Comparison of ENCODE assay signal across 22 cellular contexts in the genomic region with DNA sequence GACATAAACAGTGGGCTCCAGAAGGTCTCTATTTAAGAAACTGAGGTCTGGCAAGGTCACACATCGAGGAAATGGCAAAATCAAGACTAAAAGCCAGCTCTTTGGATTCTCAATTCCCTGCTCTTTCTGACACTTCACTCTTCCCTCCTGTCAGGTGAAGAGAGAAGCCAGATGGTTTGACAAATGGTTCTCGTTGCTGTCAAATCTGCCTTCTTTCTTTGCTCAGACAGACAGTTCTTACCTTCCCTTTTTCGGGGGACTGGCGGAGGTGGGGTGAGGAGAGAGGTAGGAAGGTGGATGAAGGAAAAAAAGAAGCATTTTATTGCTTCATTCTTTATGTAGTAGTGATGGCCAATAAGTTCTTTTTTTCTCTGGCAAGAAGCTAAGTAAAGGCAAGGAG.
DNase-seq lines count a peak whose midpoint lies in the region; ATAC-seq, FAIRE-seq and TF ChIP-seq lines count a peak whose summit lies in the region.
"Had no signal": no experiment of that assay in that cellular context is flagged by ENCODE, and none has a peak within 500 bp of the region (broad histone marks: within the 10 kb centered on the region; RNA-seq: fewer than 3 reads in every experiment).

No MANE protein-coding gene starts in this region.

- no peak overlapping the region for H3K4me2 ChIP-seq in astrocyte (ENCODE audit: low read length)
- H3K4me2 ChIP-seq in GM23338: no peak overlapping the region

- peak overlapping the region; percentile 64 for H3K27ac Mint-ChIP-seq in astrocyte (ENCODE audit: unreplicated experiment)
- H3K27ac Mint-ChIP-seq in natural killer cell: peak overlapping the region; percentile 22 to 34
- no peak overlapping the region for H3K27ac Mint-ChIP-seq in GM23338
- H3K27ac Mint-ChIP-seq: activated B cell treated with CpG ODN at 0.5 μM for 24 hours; activated T-helper 2 cell treated with anti-CD3 and anti-CD28 coated beads, Interferon-gamma antibody, Interleukin-2, Interleukin-4, amounts not matched to agents 10 μg/mL and 5 μg/mL and 100 μg/mL, durations not matched to agents 14 hours and 24 hours and 36 hours; CD8-positive, alpha-beta T cell; stimulated activated naive CD8-positive, alpha-beta T cell treated with anti-CD3 and anti-CD28 coated beads, Interleukin-15, amount 100 ng/mL, for 72 hours; T-helper 1 cell treated with Interleukin-12 subunit alpha and Interleukin-12 subunit beta and Interleukin-4 antibody, amounts not matched to agents 30 μg/mL and 1 μg/mL, for 36 hours had no signal

- H3K27ac ChIP-seq in heart left ventricle: peak overlapping the region; percentile 10 to 82 (median 76)
- H3K27ac ChIP-seq in astrocyte (ENCODE audit: low read depth, low read length): peak overlapping the region; percentile 90
- H3K27ac ChIP-seq in thoracic aorta: peak overlapping the region; percentile 14 to 88
- no peak overlapping the region for H3K27ac ChIP-seq in GM23338 (ENCODE audit: low read depth)
- H3K27ac ChIP-seq: RWPE1 had no signal

- H2AFZ ChIP-seq in astrocyte (ENCODE audit: low read depth, low read length) (no peak overlapping the region), GM23338 (no peak overlapping the region)

- H3K27me3 ChIP-seq in heart left ventricle (no peaks in the 10 kb centered on the region), astrocyte (ENCODE audit: insufficient read depth, low read length) (no peaks in the 10 kb centered on the region), thoracic aorta (replicated peaks; ENCODE audit: insufficient read depth) (no peaks in the 10 kb centered on the region), GM23338 (ENCODE audit: insufficient read depth) (no peaks in the 10 kb centered on the region)

- no peaks in the 10 kb centered on the region for H3K9me3 Mint-ChIP-seq in astrocyte (ENCODE audit: unreplicated experiment)
- no peaks in the 10 kb centered on the region for H3K9me3 Mint-ChIP-seq in natural killer cell
- H3K9me3 Mint-ChIP-seq in GM23338: no peaks in the 10 kb centered on the region
- H3K9me3 Mint-ChIP-seq: activated B cell treated with CpG ODN at 0.5 μM for 24 hours; activated T-helper 2 cell treated with anti-CD3 and anti-CD28 coated beads, Interferon-gamma antibody, Interleukin-2, Interleukin-4, amounts not matched to agents 10 μg/mL and 5 μg/mL and 100 μg/mL, durations not matched to agents 14 hours and 24 hours and 36 hours; CD8-positive, alpha-beta T cell; stimulated activated naive CD8-positive, alpha-beta T cell treated with anti-CD3 and anti-CD28 coated beads, Interleukin-15, amount 100 ng/mL, for 72 hours; T-helper 1 cell treated with Interleukin-12 subunit alpha and Interleukin-12 subunit beta and Interleukin-4 antibody, amounts not matched to agents 30 μg/mL and 1 μg/mL, for 36 hours had no signal

- no peak for ATAC-seq in heart left ventricle
- ATAC-seq in left ventricle myocardium superior: no peak
- ATAC-seq in natural killer cell: no peak
- no peak for ATAC-seq in thoracic aorta (ENCODE audit: insufficient number of reproducible peaks, low FRiP score, low read depth)
- ATAC-seq in GM23338: no peak
- no peak for ATAC-seq in HG03432 (IDR thresholded peaks at IDR 0.05; ENCODE audit: unreplicated experiment)
- ATAC-seq: CD8-positive, alpha-beta T cell; HCT116; stimulated activated naive CD8-positive, alpha-beta T cell treated with anti-CD3 and anti-CD28 coated beads, Interleukin-15, amount 100 ng/mL, for 72 hours had no signal

- no peaks in the 10 kb centered on the region for H3K9me2 ChIP-seq in GM23338 (ENCODE audit: insufficient read depth)

- FAIRE-seq in astrocyte (lab: Jason Lieb, UNC): no peak

- H3K4me1 ChIP-seq in heart left ventricle: peaks cover 0 to 79% (median 61%) of the 10 kb centered on the region in 12 donors
- H3K4me1 ChIP-seq in astrocyte (ENCODE audit: insufficient read depth, low read length): peaks cover 42% of the 10 kb centered on the region
- H3K4me1 ChIP-seq in thoracic aorta (ENCODE audit: control insufficient read depth in 1 of 2, low read depth in 2 of 2): peaks cover 48 to 94% of the 10 kb centered on the region in 2 donors
- peaks cover 6% of the 10 kb centered on the region; the same call in 1 of the 2 replicates for H3K4me1 ChIP-seq in GM23338 (ENCODE audit: insufficient read depth)

- H3K27me3 Mint-ChIP-seq in astrocyte (ENCODE audit: low read depth, unreplicated experiment) (no peaks in the 10 kb centered on the region), natural killer cell (ENCODE audit: low read depth in 2 of 2) (no peaks in the 10 kb centered on the region), GM23338 (ENCODE audit: insufficient read depth, low read depth, poor library complexity) (peaks cover 1% of the 10 kb centered on the region)
- H3K27me3 Mint-ChIP-seq: activated B cell treated with CpG ODN at 0.5 μM for 24 hours; stimulated activated naive CD8-positive, alpha-beta T cell treated with anti-CD3 and anti-CD28 coated beads, Interleukin-15, amount 100 ng/mL, for 72 hours had no signal

- no peak for DNase-seq in heart left ventricle
- no peak for DNase-seq in left ventricle myocardium superior
- no peak for DNase-seq in astrocyte (ENCODE audit: low read depth)
- no peak for DNase-seq in natural killer cell
- DNase-seq in thoracic aorta (ENCODE audit: low spot score): no peak
- no peak for DNase-seq in GM23338 (ENCODE audit: low spot score)
- DNase-seq in NCI-H1930 (lab: John Stamatoyannopoulos, UW): no peak
- DNase-seq: activated B cell treated with CpG ODN at 0.5 μM for 24 hours; amniotic stem cell; CD8-positive, alpha-beta T cell; DMS79 treated with DMSO at 0.1 percent for 48 hours; foreskin melanocyte; Kasumi-1; NCI-H1436; NCI-H226; stimulated activated naive CD8-positive, alpha-beta T cell treated with anti-CD3 and anti-CD28 coated beads, Interleukin-15, amount 100 ng/mL, for 72 hours had no signal

- no peak for TF ChIP-seq POLR2A in heart left ventricle (IDR thresholded peaks at IDR 0.05)

- TF ChIP-seq CTCF in heart left ventricle (IDR thresholded peaks at IDR 0.05) (no peak), astrocyte (IDR thresholded peaks at IDR 0.05; ENCODE audit: insufficient read depth, low read depth, low read length) (no peak), natural killer cell (IDR thresholded peaks at IDR 0.05) (no peak), thoracic aorta (IDR thresholded peaks at IDR 0.05) (no peak), GM23338 (conservative IDR thresholded peaks at IDR 0.05; ENCODE audit: low read depth in 2 of 2) (no peak)

- H3K36me3 ChIP-seq in heart left ventricle: peaks cover 0 to 3% (median 0%) of the 10 kb centered on the region in 9 donors
- H3K36me3 ChIP-seq in astrocyte (ENCODE audit: insufficient read depth, low read length): peaks cover 4% of the 10 kb centered on the region
- peaks cover 10% of the 10 kb centered on the region for H3K36me3 ChIP-seq in thoracic aorta
- H3K36me3 ChIP-seq in GM23338 (ENCODE audit: insufficient read depth): no peaks in the 10 kb centered on the region

- peaks cover 18% of the 10 kb centered on the region for H4K20me1 ChIP-seq in astrocyte (ENCODE audit: insufficient read depth, low read length)
- no peaks in the 10 kb centered on the region for H4K20me1 ChIP-seq in GM23338 (replicated peaks; ENCODE audit: insufficient read depth)

- no peaks in the 10 kb centered on the region for H3F3A ChIP-seq in GM23338 (replicated peaks; ENCODE audit: low read depth)

- peaks cover 15% of the 10 kb centered on the region for H3K36me3 Mint-ChIP-seq in astrocyte (ENCODE audit: low read depth, unreplicated experiment)
- no peaks in the 10 kb centered on the region for H3K36me3 Mint-ChIP-seq in natural killer cell
- H3K36me3 Mint-ChIP-seq in GM23338 (ENCODE audit: low read depth): no peaks in the 10 kb centered on the region; the same call in 2 of the 3 replicates

- peak overlapping the region; percentile 11 for H3K9ac ChIP-seq in astrocyte (ENCODE audit: low read length)

- H3K79me2 ChIP-seq in astrocyte (ENCODE audit: insufficient read depth, low read length): peaks cover 87% of the 10 kb centered on the region
- H3K79me2 ChIP-seq in GM23338 (replicated peaks; ENCODE audit: insufficient read depth): peaks cover 14% of the 10 kb centered on the region; the same call in 1 of the 2 replicates

- WGBS in heart left ventricle, 4 donors: 67 to 70% (median 69%) methylated on average over 4 of the region's 4 CpGs

- intact Hi-C loops in heart left ventricle (cut with DNase I): no loop called here
- intact Hi-C loops in left ventricle myocardium superior (cut with micrococcal nuclease): loop anchor here (2.0 kb wide), 1 partner anchor 55 kb away; no protein-coding TSS in a partner anchor
- intact Hi-C loops in natural killer cell (cut with micrococcal nuclease): no loop called here

- H3K4me3 ChIP-seq in heart left ventricle (no peak overlapping the region), astrocyte (ENCODE audit: insufficient read depth, low read depth, low read length) (no peak overlapping the region), thoracic aorta (no peak overlapping the region), GM23338 (no peak overlapping the region)

- H3K9me3 ChIP-seq in heart left ventricle (no peaks in the 10 kb centered on the region), astrocyte (ENCODE audit: insufficient read depth, low read depth, low read length) (no peaks in the 10 kb centered on the region), thoracic aorta (no peaks in the 10 kb centered on the region)

- H3K4me1 Mint-ChIP-seq in astrocyte (ENCODE audit: low read depth, unreplicated experiment): peaks cover 61% of the 10 kb centered on the region
- H3K4me1 Mint-ChIP-seq in natural killer cell: peaks cover 23 to 52% of the 10 kb centered on the region in 2 donors
- H3K4me1 Mint-ChIP-seq in GM23338: peaks cover 10% of the 10 kb centered on the region

- H3K4me3 Mint-ChIP-seq in astrocyte (ENCODE audit: unreplicated experiment): peak overlapping the region; percentile 34
- no peak overlapping the region for H3K4me3 Mint-ChIP-seq in natural killer cell
- no peak overlapping the region for H3K4me3 Mint-ChIP-seq in GM23338
- H3K4me3 Mint-ChIP-seq: activated B cell treated with CpG ODN at 0.5 μM for 24 hours; CD8-positive, alpha-beta T cell; neural crest cell; stimulated activated naive CD8-positive, alpha-beta T cell treated with anti-CD3 and anti-CD28 coated beads, Interleukin-15, amount 100 ng/mL, for 72 hours; T-helper 1 cell treated with Interleukin-12 subunit alpha and Interleukin-12 subunit beta and Interleukin-4 antibody, amounts not matched to agents 30 μg/mL and 1 μg/mL, for 36 hours had no signal

TF ChIP-seq in GM23338, 12 proteins besides CTCF, POLR2A, EP300 and RAD21 (continues in another document):
- TF ChIP-seq ZNF114 (CRISPR knock-in tag; IDR thresholded peaks at IDR 0.05): no peak
- no peak for TF ChIP-seq ZNF331 (CRISPR knock-in tag; IDR thresholded peaks at IDR 0.05; ENCODE audit: low read depth)
